Comparison of ENCODE assay signal across 8 cellular contexts in genomic region chr19:53395840-53396580, GRCh38. TPM values are rescaled to one million over a fixed set of nuclear protein-coding genes. Genes with fewer than 3 reads are reported as not detected.
DNase-seq lines count a peak whose midpoint lies in the region; ATAC-seq and TF ChIP-seq lines count a peak whose summit lies in the region.
"Not testable (repeated sequence)": the region's sequence is repeated elsewhere in the genome, so short reads cannot be mapped to it uniquely, and the experiment has no call there.

No MANE protein-coding gene starts in this region.

- not testable (repeated sequence) for H3K27me3 ChIP-seq in CD8-positive, alpha-beta T cell (ENCODE audit: insufficient read depth, low read length); KMS-11 (ENCODE audit: insufficient read depth, low read depth); esophagus muscularis mucosa; left lung; neutrophil; suprapubic skin

- peak overlapping the region; percentile 96 for H3K4me3 Mint-ChIP-seq in CD8-positive, alpha-beta T cell
- peak overlapping the region; percentile 95 for H3K4me3 Mint-ChIP-seq in T-helper 17 cell

- 12% methylated on average over 9 of the region's 9 CpGs for WGBS in esophagus muscularis mucosa
- WGBS in suprapubic skin: 6% methylated on average over 9 of the region's 9 CpGs

- not testable (repeated sequence) for H3K36me3 ChIP-seq in CD8-positive, alpha-beta T cell (ENCODE audit: insufficient read depth, low read length); KMS-11 (ENCODE audit: insufficient read depth)
- H3K36me3 ChIP-seq in esophagus muscularis mucosa (peaks cover 10 to 31% (median 21%) of the 10 kb centered on the region in 4 donors), left lung (peaks cover 0 to 31% of the 10 kb centered on the region in 2 donors), neutrophil (peaks cover 20% of the 10 kb centered on the region), suprapubic skin (peaks cover 25% of the 10 kb centered on the region)

- TF ChIP-seq CTCF in CD8-positive, alpha-beta T cell (IDR thresholded peaks at IDR 0.05); KMS-11 (conservative IDR thresholded peaks at IDR 0.05; ENCODE audit: low read depth, low read length); astrocyte of the cerebellum (IDR thresholded peaks at IDR 0.05; ENCODE audit: low read depth, low read length, missing control alignments); esophagus muscularis mucosa (IDR thresholded peaks at IDR 0.05); left lung (IDR thresholded peaks at IDR 0.05); neutrophil (IDR thresholded peaks at IDR 0.05); suprapubic skin (IDR thresholded peaks at IDR 0.05): not testable (repeated sequence)

- H3K36me3 Mint-ChIP-seq in CD8-positive, alpha-beta T cell: peaks cover 32% of the 10 kb centered on the region
- H3K36me3 Mint-ChIP-seq in T-helper 17 cell (ENCODE audit: low read depth): peaks cover 12% of the 10 kb centered on the region

- CTCF ChIA-PET in CD8-positive, alpha-beta T cell (lab: Charles Lee): interaction anchor here (0.6 to 1.5 kb wide), 3 partner anchors 29 to 418 kb away, joined by 3 read pairs; no protein-coding TSS in a partner anchor

- peak overlapping the region; percentile 78 for H3K27ac ChIP-seq in CD8-positive, alpha-beta T cell (ENCODE audit: low read depth, low read length)
- H3K27ac ChIP-seq in KMS-11 (peak overlapping the region; percentile 62; the same call in 1 of the 2 replicates), esophagus muscularis mucosa (replicated peaks in 1 of 4) (peak overlapping the region; percentile 79 to 89 (median 84)), left lung (peak overlapping the region in 1 of 2 donors; percentile 73), neutrophil (peak overlapping the region; percentile 57), suprapubic skin (peak overlapping the region; percentile 88)

- H3K9ac ChIP-seq in KMS-11: peak overlapping the region; percentile 70; the same call in 1 of the 2 replicates

- H3K4me1 ChIP-seq in CD8-positive, alpha-beta T cell (ENCODE audit: insufficient read depth, low read length): peaks cover 12% of the 10 kb centered on the region
- not testable (repeated sequence) for H3K4me1 ChIP-seq in KMS-11 (ENCODE audit: low read depth, poor library complexity, severe bottlenecking)
- H3K4me1 ChIP-seq in esophagus muscularis mucosa (peaks cover 8 to 28% (median 25%) of the 10 kb centered on the region in 4 donors), left lung (peaks cover 4 to 24% of the 10 kb centered on the region in 2 donors), neutrophil (ENCODE audit: control insufficient read depth in 1 of 2, insufficient read depth in 1 of 2, low read depth in 1 of 2, low read length in 1 of 2) (peaks cover 10 to 18% of the 10 kb centered on the region in 2 experiments), suprapubic skin (peaks cover 29% of the 10 kb centered on the region)

- not testable (repeated sequence) for H3K79me2 ChIP-seq in KMS-11 (ENCODE audit: insufficient read depth, low read depth)

- not testable (repeated sequence) for H4K20me1 ChIP-seq in KMS-11 (ENCODE audit: insufficient read depth)

- ATAC-seq in CD8-positive, alpha-beta T cell; T-helper 17 cell; left lung: not testable (repeated sequence)

- not testable (repeated sequence) for H3K27me3 Mint-ChIP-seq in CD8-positive, alpha-beta T cell (ENCODE audit: low read depth); T-helper 17 cell

- peak overlapping the region; percentile 88 for H3K4me2 ChIP-seq in KMS-11

- DNase-seq in CD8-positive, alpha-beta T cell; T-helper 17 cell; astrocyte of the cerebellum (ENCODE audit: low read depth); esophagus muscularis mucosa (ENCODE audit: extremely low spot score); left lung; suprapubic skin (ENCODE audit: low spot score in 2 of 2): not testable (repeated sequence)

- in situ Hi-C loops in astrocyte of the cerebellum (cut with HindIII; ENCODE audit: low sequenced_read_pairs): not testable (repeated sequence)

- POLR2A ChIA-PET in CD8-positive, alpha-beta T cell (lab: Charles Lee): not testable (repeated sequence)

- intact Hi-C loops in CD8-positive, alpha-beta T cell (cut with DNase I, micrococcal nuclease): loop anchor here (1.0 to 10.0 kb wide), 11 partner anchors 31 to 1301 kb away; partner anchors contain the start of genes ZNF525 (in 2 of the 2), ZNF761 (in 2 of the 2), ZNF813 (in 2 of the 2) and ZNF845 (in 2 of the 2)
- intact Hi-C loops in esophagus muscularis mucosa (cut with DNase I): loop anchor here (2.0 to 10.0 kb wide), 2 partner anchors 31 to 201 kb away; partner anchors contain the start of genes ZNF525 and ZNF665
- intact Hi-C loops in left lung (cut with DNase I): not testable (repeated sequence)

- peak overlapping the region; percentile 96 for H3K27ac Mint-ChIP-seq in CD8-positive, alpha-beta T cell
- peak overlapping the region; percentile 95 for H3K27ac Mint-ChIP-seq in T-helper 17 cell

- not testable (repeated sequence) for TF ChIP-seq POLR2A in esophagus muscularis mucosa (IDR thresholded peaks at IDR 0.05; ENCODE audit: low read depth); suprapubic skin (IDR thresholded peaks at IDR 0.05)

- not testable (repeated sequence) for TF ChIP-seq EP300 in esophagus muscularis mucosa (IDR thresholded peaks at IDR 0.05); suprapubic skin (IDR thresholded peaks at IDR 0.05)

- peaks cover 37% of the 10 kb centered on the region for H3K4me1 Mint-ChIP-seq in CD8-positive, alpha-beta T cell (ENCODE audit: low read depth)
- H3K4me1 Mint-ChIP-seq in T-helper 17 cell: peaks cover 12% of the 10 kb centered on the region

- not testable (repeated sequence) for H3K9me3 ChIP-seq in CD8-positive, alpha-beta T cell (ENCODE audit: low read length); T-helper 17 cell (ENCODE audit: control insufficient read depth, low read length, poor library complexity, severe bottlenecking); esophagus muscularis mucosa; neutrophil; suprapubic skin
- H3K9me3 ChIP-seq in left lung: peaks cover 0 to 19% of the 10 kb centered on the region in 2 donors

- H3K4me3 ChIP-seq in CD8-positive, alpha-beta T cell (ENCODE audit: low read depth, low read length): peak overlapping the region; percentile 97
- H3K4me3 ChIP-seq in KMS-11 (IDR thresholded peaks at IDR 0.05; ENCODE audit: insufficient read depth, low read depth, low read length): not testable (repeated sequence)
- H3K4me3 ChIP-seq in astrocyte of the cerebellum (ENCODE audit: low read depth, low read length) (peak overlapping the region; percentile 63), esophagus muscularis mucosa (peak overlapping the region; percentile 65 to 85 (median 74)), left lung (peak overlapping the region; percentile 72 to 74), neutrophil (ENCODE audit: low read depth in 1 of 2, low read length in 1 of 2) (peak overlapping the region; percentile 86 to 92), suprapubic skin (peak overlapping the region; percentile 86)

- H3K9me3 Mint-ChIP-seq in CD8-positive, alpha-beta T cell: not testable (repeated sequence)

- H2AFZ ChIP-seq in KMS-11 (ENCODE audit: low read depth): peak overlapping the region; percentile 66; the same call in 1 of the 2 replicates

RNA-seq across cellular contexts. Expression of gene ZNF765, which starts 1.1 kb away (rescaled TPM):
- total RNA-seq in CD8-positive, alpha-beta T cell: 10 to 100 TPM in 1 of 2 experiments, 1 to 10 TPM in 1; 9.6 to 12.4 TPM
- total RNA-seq in T-helper 17 cell (1 to 10 TPM; 6.7 to 7.7 TPM), esophagus muscularis mucosa (10 to 100 TPM in 1 of 4 donors, 1 to 10 TPM in 3; 7.1 to 12.5 (median 8.5) TPM), left lung (10 to 100 TPM; 10.3 to 10.4 TPM), suprapubic skin (10 to 100 TPM in 1 of 4 donors, 1 to 10 TPM in 3; 6.0 to 19.7 (median 7.7) TPM)

RNA-seq across cellular contexts. Expression of gene ZNF525, which starts 30.5 kb away (rescaled TPM):
- total RNA-seq in CD8-positive, alpha-beta T cell: 10 to 100 TPM; 25.6 to 26.4 TPM
- total RNA-seq in T-helper 17 cell: 10 to 100 TPM; 11.1 to 14.3 TPM
- 10 to 100 TPM in 3 of 4 donors, 1 to 10 TPM in 1; 9.6 to 14.5 (median 12.3) TPM for total RNA-seq in esophagus muscularis mucosa
- 10 to 100 TPM; 11.7 to 12.3 TPM for total RNA-seq in left lung
- total RNA-seq in suprapubic skin: 10 to 100 TPM in 3 of 4 donors, 1 to 10 TPM in 1; 6.4 to 48.2 (median 16.0) TPM

RNA-seq across cellular contexts. Expression of gene ZNF761, which starts 35.8 kb away (rescaled TPM):
- 1 to 10 TPM; 8.4 to 9.2 TPM for total RNA-seq in CD8-positive, alpha-beta T cell
- total RNA-seq in T-helper 17 cell (1 to 10 TPM; 5.7 to 7.8 TPM), esophagus muscularis mucosa (1 to 10 TPM; 6.7 to 8.4 (median 7.4) TPM), left lung (10 to 100 TPM in 1 of 2 donors, 1 to 10 TPM in 1; 9.1 to 10.1 TPM), suprapubic skin (10 to 100 TPM in 2 of 4 donors, 1 to 10 TPM in 2; 6.4 to 16.1 (median 9.6) TPM)
